36 cellular contexts compared by ENCODE assay signal in genomic region chr14:38904959-38905358, GRCh38.
"Had no signal": no experiment of that assay in that cellular context is flagged by ENCODE, and none has a peak within 500 bp of the region (broad histone marks: within the 10 kb centered on the region; RNA-seq: fewer than 3 reads in every experiment).

No MANE protein-coding gene starts in this region.

- H3K36me3 Mint-ChIP-seq: activated CD4-positive, alpha-beta memory T cell treated with anti-CD3 and anti-CD28 coated beads for 36 hours; activated naive CD4-positive, alpha-beta T cell treated with anti-CD3 and anti-CD28 coated beads, Interleukin-2, amount 50 U/mL, for 72 hours; activated naive CD8-positive, alpha-beta T cell treated with anti-CD3 and anti-CD28 coated beads for 36 hours had no signal

- H3K27me3 ChIP-seq: adrenal gland, body of pancreas, brain microvascular endothelial cell, breast epithelium had no signal

- H3K27ac Mint-ChIP-seq: activated B cell treated with CpG ODN at 0.5 μM for 24 hours; activated CD4-positive, alpha-beta memory T cell treated with anti-CD3 and anti-CD28 coated beads for 36 hours; activated CD4-positive, alpha-beta T cell treated with anti-CD3 and anti-CD28 coated beads, Interleukin-2, amount 10 ng/mL, durations not matched to agents 24 days and 14 days; activated CD8-positive, alpha-beta T cell treated with anti-CD3 and anti-CD28 coated beads for 36 hours; activated naive CD4-positive, alpha-beta T cell treated with anti-CD3 and anti-CD28 coated beads for 36 hours; activated naive CD4-positive, alpha-beta T cell treated with anti-CD3 and anti-CD28 coated beads, Interleukin-2, amount 50 U/mL, for 72 hours; activated naive CD8-positive, alpha-beta T cell treated with anti-CD3 and anti-CD28 coated beads for 36 hours; activated T-cell treated with anti-CD3 and anti-CD28 coated beads, Interleukin-2, amount 50 U/mL, for 72 hours; activated T-helper 1 cell treated with anti-CD3 and anti-CD28 coated beads, Interleukin-12 subunit alpha, Interleukin-12 subunit beta, Interleukin-2, Interleukin-4 antibody, amounts not matched to agents 30 ng/mL and 10 ng/mL and 1 ng/mL, durations not matched to agents 14 hours and 24 hours and 36 hours; activated T-helper 17 cell treated with anti-CD3 and anti-CD28 coated beads, Interleukin-2, amount 50 U/mL, for 72 hours; T-helper 1 cell treated with Interleukin-12 subunit alpha and Interleukin-12 subunit beta and Interleukin-4 antibody, amounts not matched to agents 30 μg/mL and 1 μg/mL, for 36 hours; T-helper 2 cell treated with Interferon-gamma antibody and Interleukin-4, amounts not matched to agents 5 μg/mL and 100 μg/mL, for 36 hours had no signal

- H3K4me3 Mint-ChIP-seq: activated B cell treated with CpG ODN at 0.5 μM for 24 hours; activated CD4-positive, alpha-beta memory T cell treated with anti-CD3 and anti-CD28 coated beads for 36 hours; activated CD4-positive, alpha-beta T cell treated with anti-CD3 and anti-CD28 coated beads, Interleukin-2, amount 10 ng/mL, durations not matched to agents 24 days and 14 days; activated CD8-positive, alpha-beta T cell treated with anti-CD3 and anti-CD28 coated beads for 36 hours; activated naive CD4-positive, alpha-beta T cell treated with anti-CD3 and anti-CD28 coated beads for 36 hours; activated naive CD8-positive, alpha-beta T cell treated with anti-CD3 and anti-CD28 coated beads for 36 hours; activated T-cell treated with anti-CD3 and anti-CD28 coated beads, Interleukin-2, amount 50 U/mL, for 4 hours; activated T-cell treated with anti-CD3 and anti-CD28 coated beads, Interleukin-2, amount 50 U/mL, for 72 hours; activated T-helper 1 cell treated with anti-CD3 and anti-CD28 coated beads, Interleukin-12 subunit alpha, Interleukin-12 subunit beta, Interleukin-2, Interleukin-4 antibody, amounts not matched to agents 30 ng/mL and 10 ng/mL and 1 ng/mL, durations not matched to agents 14 hours and 24 hours and 36 hours; activated T-helper 17 cell treated with anti-CD3 and anti-CD28 coated beads, Interleukin-2, amount 50 U/mL, for 72 hours; central memory CD8-positive, alpha-beta T cell; T-helper 1 cell treated with Interleukin-12 subunit alpha and Interleukin-12 subunit beta and Interleukin-4 antibody, amounts not matched to agents 30 μg/mL and 1 μg/mL, for 36 hours; T-helper 2 cell treated with Interferon-gamma antibody and Interleukin-4, amounts not matched to agents 5 μg/mL and 100 μg/mL, for 36 hours had no signal

- H3K27ac ChIP-seq: adrenal gland, body of pancreas, brain microvascular endothelial cell, breast epithelium, VCaP had no signal

- H3K27me3 Mint-ChIP-seq: activated CD4-positive, alpha-beta memory T cell treated with anti-CD3 and anti-CD28 coated beads for 36 hours had no signal

- H3K4me1 ChIP-seq: adrenal gland, body of pancreas, breast epithelium had no signal

- H3K36me3 ChIP-seq: adrenal gland, brain microvascular endothelial cell, breast epithelium had no signal

- ATAC-seq: activated CD8-positive, alpha-beta T cell treated with anti-CD3 and anti-CD28 coated beads for 36 hours; activated naive CD4-positive, alpha-beta T cell treated with anti-CD3 and anti-CD28 coated beads, Interleukin-2, amount 50 U/mL, for 72 hours; activated T-cell treated with anti-CD3 and anti-CD28 coated beads, Interleukin-2, amount 50 U/mL, for 4 hours; activated T-cell treated with anti-CD3 and anti-CD28 coated beads, Interleukin-2, amount 50 U/mL, for 72 hours; activated T-helper 17 cell treated with anti-CD3 and anti-CD28 coated beads, Interleukin-2, amount 50 U/mL, for 72 hours; body of pancreas had no signal

- DNase-seq: activated B cell treated with CpG ODN at 0.5 μM for 24 hours; activated CD4-positive, alpha-beta memory T cell treated with anti-CD3 and anti-CD28 coated beads for 36 hours; activated CD4-positive, alpha-beta T cell treated with anti-CD3 and anti-CD28 coated beads for 4 hours; activated CD4-positive, alpha-beta T cell treated with anti-CD3 and anti-CD28 coated beads, Interleukin-2, amount 10 ng/mL, durations not matched to agents 24 days and 14 days; activated CD4-positive, alpha-beta T cell treated with anti-CD3 and anti-CD28 coated beads, Interleukin-2, amount 50 U/mL, for 1 hour; activated CD4-positive, alpha-beta T cell treated with anti-CD3 and anti-CD28 coated beads, Interleukin-2, amount 50 U/mL, for 4 hours; activated CD4-positive, CD25-positive, alpha-beta regulatory T cell treated with anti-CD3 and anti-CD28 coated beads, Interleukin-2, amount 50 U/mL, for 72 hours; activated CD8-positive, alpha-beta memory T cell treated with anti-CD3 and anti-CD28 coated beads, Interleukin-2, amount 50 U/mL, for 4 hours; activated CD8-positive, alpha-beta T cell treated with anti-CD3 and anti-CD28 coated beads for 36 hours; activated effector memory CD4-positive, alpha-beta T cell treated with anti-CD3 and anti-CD28 coated beads, Interleukin-2, amount 50 U/mL, for 16 hours; activated gamma-delta T cell treated with Interleukin-2 at 50 U/mL for 16 hours; activated naive CD4-positive, alpha-beta T cell; activated naive CD4-positive, alpha-beta T cell treated with anti-CD3 and anti-CD28 coated beads for 36 hours; activated naive CD4-positive, alpha-beta T cell treated with anti-CD3 and anti-CD28 coated beads, Interleukin-2, amount 50 U/mL, for 16 hours; activated naive CD8-positive, alpha-beta T cell treated with anti-CD3 and anti-CD28 coated beads for 36 hours; activated T-cell treated with anti-CD3 and anti-CD28 coated beads for 4 hours; activated T-cell treated with anti-CD3 and anti-CD28 coated beads, Interleukin-2, amount 50 U/mL, for 1 hour; activated T-cell treated with anti-CD3 and anti-CD28 coated beads, Interleukin-2, amount 50 U/mL, for 4 hours; activated T-cell treated with anti-CD3 and anti-CD28 coated beads, Interleukin-2, amount 50 U/mL, for 72 hours; adrenal gland; amniotic stem cell; aorta; body of pancreas; brain microvascular endothelial cell; caudate nucleus; cerebellar nuclear complex; T-helper 2 cell; T-helper 9 cell had no signal

- H3K4me1 Mint-ChIP-seq: activated B cell treated with CpG ODN at 0.5 μM for 24 hours; activated CD4-positive, alpha-beta T cell treated with anti-CD3 and anti-CD28 coated beads, Interleukin-2, amount 10 ng/mL, durations not matched to agents 24 days and 14 days; activated naive CD8-positive, alpha-beta T cell treated with anti-CD3 and anti-CD28 coated beads for 36 hours; activated T-helper 17 cell treated with anti-CD3 and anti-CD28 coated beads, Interleukin-2, amount 50 U/mL, for 72 hours; central memory CD8-positive, alpha-beta T cell had no signal

- H3K9me3 Mint-ChIP-seq: activated B cell treated with CpG ODN at 0.5 μM for 24 hours; activated CD4-positive, alpha-beta memory T cell treated with anti-CD3 and anti-CD28 coated beads for 36 hours; activated CD4-positive, alpha-beta T cell treated with anti-CD3 and anti-CD28 coated beads, Interleukin-2, amount 10 ng/mL, durations not matched to agents 24 days and 14 days; activated CD8-positive, alpha-beta T cell treated with anti-CD3 and anti-CD28 coated beads for 36 hours; activated naive CD4-positive, alpha-beta T cell treated with anti-CD3 and anti-CD28 coated beads for 36 hours; activated naive CD4-positive, alpha-beta T cell treated with anti-CD3 and anti-CD28 coated beads, Interleukin-2, amount 50 U/mL, for 72 hours; activated naive CD8-positive, alpha-beta T cell treated with anti-CD3 and anti-CD28 coated beads for 36 hours; activated T-cell treated with anti-CD3 and anti-CD28 coated beads, Interleukin-2, amount 50 U/mL, for 4 hours; activated T-cell treated with anti-CD3 and anti-CD28 coated beads, Interleukin-2, amount 50 U/mL, for 72 hours; activated T-helper 1 cell treated with anti-CD3 and anti-CD28 coated beads, Interleukin-12 subunit alpha, Interleukin-12 subunit beta, Interleukin-2, Interleukin-4 antibody, amounts not matched to agents 30 ng/mL and 10 ng/mL and 1 ng/mL, durations not matched to agents 14 hours and 24 hours and 36 hours; activated T-helper 17 cell treated with anti-CD3 and anti-CD28 coated beads, Interleukin-2, amount 50 U/mL, for 72 hours; T-helper 1 cell treated with Interleukin-12 subunit alpha and Interleukin-12 subunit beta and Interleukin-4 antibody, amounts not matched to agents 30 μg/mL and 1 μg/mL, for 36 hours; T-helper 2 cell treated with Interferon-gamma antibody and Interleukin-4, amounts not matched to agents 5 μg/mL and 100 μg/mL, for 36 hours had no signal

- H3K9me3 ChIP-seq: adrenal gland, body of pancreas, breast epithelium had no signal

- H3K4me3 ChIP-seq: adrenal gland, body of pancreas, breast epithelium had no signal
